Comparison of ENCODE assay signal across 9 cellular contexts in the genomic region with DNA sequence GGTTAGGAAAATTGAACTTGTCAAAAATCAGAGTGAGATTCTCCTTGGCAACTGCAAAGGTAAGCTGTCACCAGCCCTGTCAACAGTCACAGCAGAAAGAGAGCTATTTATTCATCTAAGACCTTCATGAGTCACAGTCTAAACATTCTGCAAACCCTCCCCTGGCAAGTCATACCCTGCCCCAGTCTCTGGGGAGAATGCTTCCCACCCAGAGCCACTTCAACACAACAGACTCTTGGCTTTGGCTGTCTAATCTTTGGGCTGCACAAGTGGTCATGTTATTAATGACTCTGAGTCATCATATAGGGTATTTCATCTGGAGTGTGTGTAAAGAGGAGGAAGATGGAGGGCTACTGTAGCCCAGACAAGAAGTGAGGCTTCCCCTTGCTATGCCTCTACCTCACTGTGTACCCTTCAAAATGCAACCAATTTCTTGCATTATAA.
DNase-seq lines count a peak whose midpoint lies in the region; ATAC-seq, FAIRE-seq and TF ChIP-seq lines count a peak whose summit lies in the region.
"Had no signal": no experiment of that assay in that cellular context is flagged by ENCODE, and none has a peak within 500 bp of the region (broad histone marks: within the 10 kb centered on the region; RNA-seq: fewer than 3 reads in every experiment).

No MANE protein-coding gene starts in this region.

- H3K9me3 ChIP-seq in left ventricle myocardium inferior (replicated peaks): no peaks in the 10 kb centered on the region

- CTCF ChIA-PET in activated CD8-positive, alpha-beta memory T cell treated with anti-CD3 and anti-CD28 coated beads, Interleukin-2, amount 10 ng/mL, durations not matched to agents 7 days and 5 days (lab: Charles Lee): no interaction called here

- no peak overlapping the region for H3K4me3 ChIP-seq in left ventricle myocardium inferior

- H3K9me3 Mint-ChIP-seq in endothelial cell (ENCODE audit: unreplicated experiment): no peaks in the 10 kb centered on the region
- no peaks in the 10 kb centered on the region for H3K9me3 Mint-ChIP-seq in activated CD8-positive, alpha-beta memory T cell treated with anti-CD3 and anti-CD28 coated beads, Interleukin-2, amount 10 ng/mL, durations not matched to agents 7 days and 5 days (ENCODE audit: low read depth)

- peak overlapping the region; percentile 29 for H3K27ac ChIP-seq in left ventricle myocardium inferior (replicated peaks)
- H3K27ac ChIP-seq: KMS-11 had no signal

- no peak overlapping the region for H3K27ac Mint-ChIP-seq in endothelial cell (ENCODE audit: unreplicated experiment)
- no peak overlapping the region for H3K27ac Mint-ChIP-seq in activated CD8-positive, alpha-beta memory T cell treated with anti-CD3 and anti-CD28 coated beads, Interleukin-2, amount 10 ng/mL, durations not matched to agents 7 days and 5 days

- H3K4me3 Mint-ChIP-seq in endothelial cell (ENCODE audit: unreplicated experiment): no peak overlapping the region
- H3K4me3 Mint-ChIP-seq in activated CD8-positive, alpha-beta memory T cell treated with anti-CD3 and anti-CD28 coated beads, Interleukin-2, amount 10 ng/mL, durations not matched to agents 7 days and 5 days: no peak overlapping the region

- H3K27me3 ChIP-seq in left ventricle myocardium inferior (ENCODE audit: low read depth): no peaks in the 10 kb centered on the region

- H3K4me1 Mint-ChIP-seq in endothelial cell (ENCODE audit: unreplicated experiment): peaks cover 18% of the 10 kb centered on the region
- no peaks in the 10 kb centered on the region for H3K4me1 Mint-ChIP-seq in activated CD8-positive, alpha-beta memory T cell treated with anti-CD3 and anti-CD28 coated beads, Interleukin-2, amount 10 ng/mL, durations not matched to agents 7 days and 5 days

- H3K4me1 ChIP-seq in left ventricle myocardium inferior: peaks cover 40% of the 10 kb centered on the region

- H3K36me3 ChIP-seq in left ventricle myocardium inferior: no peaks in the 10 kb centered on the region

- intact Hi-C loops in left ventricle myocardium inferior (cut with micrococcal nuclease): no loop called here
- intact Hi-C loops in posterior cingulate gyrus (cut with DNase I): no loop called here

- H3K27me3 Mint-ChIP-seq in endothelial cell (ENCODE audit: unreplicated experiment): peaks cover 10% of the 10 kb centered on the region
- no peaks in the 10 kb centered on the region for H3K27me3 Mint-ChIP-seq in activated CD8-positive, alpha-beta memory T cell treated with anti-CD3 and anti-CD28 coated beads, Interleukin-2, amount 10 ng/mL, durations not matched to agents 7 days and 5 days

- peak; percentile 96 for DNase-seq in RCC 7860 (ENCODE audit: low spot score)
- DNase-seq in left ventricle myocardium inferior: peak; percentile 48
- DNase-seq in endothelial cell (ENCODE audit: low spot score): no peak
- DNase-seq in activated CD8-positive, alpha-beta memory T cell treated with anti-CD3 and anti-CD28 coated beads, Interleukin-2, amount 10 ng/mL, durations not matched to agents 7 days and 5 days: no peak
- DNase-seq in posterior cingulate gyrus: no peak
- DNase-seq in NK-92 treated with Interleukin-12 subunit alpha and Interleukin-12 subunit beta, amount 100 ng/mL, for 24 hours (lab: John Stamatoyannopoulos, UW): no peak

- peaks cover 3% of the 10 kb centered on the region for H3K36me3 Mint-ChIP-seq in endothelial cell (ENCODE audit: low read depth, unreplicated experiment)
- no peaks in the 10 kb centered on the region for H3K36me3 Mint-ChIP-seq in activated CD8-positive, alpha-beta memory T cell treated with anti-CD3 and anti-CD28 coated beads, Interleukin-2, amount 10 ng/mL, durations not matched to agents 7 days and 5 days

- peak; percentile 94 for FAIRE-seq in RCC 7860 (lab: Jason Lieb, UNC)

- ATAC-seq in GM18508 (IDR thresholded peaks at IDR 0.05; ENCODE audit: insufficient read depth, unreplicated experiment): peak; percentile 33
- ATAC-seq in HG03196 (IDR thresholded peaks at IDR 0.05; ENCODE audit: unreplicated experiment): peak; percentile 62
- ATAC-seq in activated CD8-positive, alpha-beta memory T cell treated with anti-CD3 and anti-CD28 coated beads, Interleukin-2, amount 10 ng/mL, durations not matched to agents 7 days and 5 days: no peak

- TF ChIP-seq CTCF in left ventricle myocardium inferior (IDR thresholded peaks at IDR 0.05; ENCODE audit: borderline replicate concordance) (no peak), endothelial cell (IDR thresholded peaks at IDR 0.05; ENCODE audit: unreplicated experiment) (no peak)

Comparison
In these comparisons a context has a peak if more than half of its experiments do, and no peak if none do; other contexts are left out.
1. DNase-seq: peak in RCC 7860 (single experiment) and left ventricle myocardium inferior (single experiment); none in endothelial cell (single experiment), activated CD8-positive, alpha-beta memory T cell treated with anti-CD3 and anti-CD28 coated beads, Interleukin-2, amount 10 ng/mL, durations not matched to agents 7 days and 5 days (single experiment), posterior cingulate gyrus (0 of 10) and NK-92 treated with Interleukin-12 subunit alpha and Interleukin-12 subunit beta, amount 100 ng/mL, for 24 hours (single experiment).